Comparison of ENCODE assay signal across 8 cellular contexts in genomic region chr12:96906849-96907664, GRCh38.
DNase-seq lines count a peak whose midpoint lies in the region; ATAC-seq and TF ChIP-seq lines count a peak whose summit lies in the region.

Gene NEDD1 (plus strand): TSS chr12:96907257. CDS start chr12:96909760, 2,503 bp downstream.

- TF ChIP-seq POLR2A in Raji (IDR thresholded peaks at IDR 0.05; ENCODE audit: insufficient read depth, low read depth, low read length) = peak; percentile 79

- peak within 1 kb of the TSS; percentile 97 for H3K27ac Mint-ChIP-seq in nephron progenitor cell
- peak within 1 kb of the TSS; percentile 98 for H3K27ac Mint-ChIP-seq in stimulated activated naive CD8-positive, alpha-beta T cell treated with anti-CD3 and anti-CD28 coated beads, Interleukin-15, Interleukin-2, amounts not matched to agents 100 ng/mL and 50 ng/mL, for 24 hours

- H3K4me3 Mint-ChIP-seq in nephron progenitor cell = peak within 1 kb of the TSS; percentile 93
- H3K4me3 Mint-ChIP-seq in stimulated activated naive CD8-positive, alpha-beta T cell treated with anti-CD3 and anti-CD28 coated beads, Interleukin-15, Interleukin-2, amounts not matched to agents 100 ng/mL and 50 ng/mL, for 24 hours = peak within 1 kb of the TSS; percentile 98

- H3K9me3 Mint-ChIP-seq in nephron progenitor cell = peaks cover 4% of the 10 kb centered on the region
- H3K9me3 Mint-ChIP-seq in stimulated activated naive CD8-positive, alpha-beta T cell treated with anti-CD3 and anti-CD28 coated beads, Interleukin-15, Interleukin-2, amounts not matched to agents 100 ng/mL and 50 ng/mL, for 24 hours = no peaks in the 10 kb centered on the region

- DNase-seq in EH (ENCODE audit: low read depth) = peak; percentile 83
- DNase-seq in KG1 (lab: John Stamatoyannopoulos, UW) = peak; percentile 66
- DNase-seq in activated effector memory CD4-positive, alpha-beta T cell treated with anti-CD3 and anti-CD28 coated beads, Interleukin-2, amount 50 U/mL, for 16 hours = peak; percentile 94
- DNase-seq in fibroblast of the conjunctiva (ENCODE audit: low read depth) = peak; percentile 38
- DNase-seq in nephron progenitor cell = peak; percentile 94

- TF ChIP-seq CTCF in nephron progenitor cell (IDR thresholded peaks at IDR 0.05) = no peak

- H3K27me3 Mint-ChIP-seq in nephron progenitor cell (ENCODE audit: low read depth, poor library complexity) = peaks cover 2% of the 10 kb centered on the region
- H3K27me3 Mint-ChIP-seq in stimulated activated naive CD8-positive, alpha-beta T cell treated with anti-CD3 and anti-CD28 coated beads, Interleukin-15, Interleukin-2, amounts not matched to agents 100 ng/mL and 50 ng/mL, for 24 hours = peaks cover 5% of the 10 kb centered on the region

- H3K36me3 Mint-ChIP-seq in nephron progenitor cell (ENCODE audit: low read depth) = peaks cover 5% of the 10 kb centered on the region
- peaks cover 18% of the 10 kb centered on the region for H3K36me3 Mint-ChIP-seq in stimulated activated naive CD8-positive, alpha-beta T cell treated with anti-CD3 and anti-CD28 coated beads, Interleukin-15, Interleukin-2, amounts not matched to agents 100 ng/mL and 50 ng/mL, for 24 hours (ENCODE audit: low read depth)

- H3K4me1 Mint-ChIP-seq in nephron progenitor cell = peaks cover 49% of the 10 kb centered on the region
- peaks cover 49% of the 10 kb centered on the region for H3K4me1 Mint-ChIP-seq in stimulated activated naive CD8-positive, alpha-beta T cell treated with anti-CD3 and anti-CD28 coated beads, Interleukin-15, Interleukin-2, amounts not matched to agents 100 ng/mL and 50 ng/mL, for 24 hours (ENCODE audit: low read depth)

- ATAC-seq in GM21786 (IDR thresholded peaks at IDR 0.05; ENCODE audit: unreplicated experiment) = peak; percentile 92

Comparison
In these comparisons a context has a peak if more than half of its experiments do, and no peak if none do; other contexts are left out.
1. Peak in every context shown above with its lines: DNase-seq and ATAC-seq.
2. DNase-seq: peak in every context shown above with its lines; median percentile 94 in activated effector memory CD4-positive, alpha-beta T cell treated with anti-CD3 and anti-CD28 coated beads, Interleukin-2, amount 50 U/mL, for 16 hours; 94 in nephron progenitor cell; 83 in EH; 66 in KG1; 38 in fibroblast of the conjunctiva.